1 cellular context compared by ENCODE assay signal in genomic region chr2:110768591-110768990, GRCh38.
A peak's percentile ranks its signal among the peaks of the same experiment; 100 is the strongest.
TF ChIP-seq lines count a peak whose summit lies in the region.

No MANE protein-coding gene starts in this region.

TF ChIP-seq in HepG2, 621 proteins besides CTCF, POLR2A, EP300 and RAD21 (continued from another document and continues in another):
- 0 out of 2 replicates have a peak, but pooled peaks have one; percentile 28 for TF ChIP-seq IKZF5 (CRISPR knock-in tag; IDR thresholded peaks at IDR 0.05)
- TF ChIP-seq ZNF770 (CRISPR knock-in tag; IDR thresholded peaks at IDR 0.05): no peak
- no peak for TF ChIP-seq ZNF260 (CRISPR knock-in tag; IDR thresholded peaks at IDR 0.05; ENCODE audit: borderline replicate concordance, low read depth)
- no peak; the same call in 1 of the 2 replicates for TF ChIP-seq ZNF816 (CRISPR knock-in tag; IDR thresholded peaks at IDR 0.05; ENCODE audit: borderline replicate concordance)
- TF ChIP-seq BATF2 (CRISPR knock-in tag; IDR thresholded peaks at IDR 0.05): no peak
- peak; percentile 52 for TF ChIP-seq ZFP36 (IDR thresholded peaks at IDR 0.05; ENCODE audit: borderline replicate concordance, low read depth, low read length, partially characterized antibody)
- TF ChIP-seq ATF7 (IDR thresholded peaks at IDR 0.05): no peak
- no peak for TF ChIP-seq ATF7 (CRISPR knock-in tag; IDR thresholded peaks at IDR 0.05)
- TF ChIP-seq ZNF570 (CRISPR knock-in tag; IDR thresholded peaks at IDR 0.05; ENCODE audit: borderline replicate concordance): no peak
- no peak for TF ChIP-seq NR1H2 (CRISPR knock-in tag; IDR thresholded peaks at IDR 0.05; ENCODE audit: borderline replicate concordance, low read depth)
- no peak for TF ChIP-seq ZNF326 (CRISPR knock-in tag; IDR thresholded peaks at IDR 0.05; ENCODE audit: borderline replicate concordance)
- TF ChIP-seq HIVEP1 (CRISPR knock-in tag; IDR thresholded peaks at IDR 0.05): no peak
- peak; percentile 57 for TF ChIP-seq TEAD3 (CRISPR knock-in tag; optimal IDR thresholded peaks at IDR 0.05; ENCODE audit: borderline replicate concordance)
- no peak for TF ChIP-seq ZSCAN22 (CRISPR knock-in tag; IDR thresholded peaks at IDR 0.05)
- TF ChIP-seq HNRNPK (IDR thresholded peaks at IDR 0.05; ENCODE audit: low read depth, low read length, poor library complexity, severe bottlenecking): no peak
- TF ChIP-seq ZKSCAN1 (IDR thresholded peaks at IDR 0.05; ENCODE audit: low read length): no peak
- no peak for TF ChIP-seq LBX2 (CRISPR knock-in tag; IDR thresholded peaks at IDR 0.05; ENCODE audit: borderline replicate concordance)
- peak; percentile 40; the same call in 1 of the 2 replicates for TF ChIP-seq ERF (CRISPR knock-in tag; IDR thresholded peaks at IDR 0.05)
- TF ChIP-seq GFI1 (CRISPR knock-in tag; IDR thresholded peaks at IDR 0.05; ENCODE audit: borderline replicate concordance): peak; percentile 73; the same call in 1 of the 2 replicates
- peak; percentile 94 for TF ChIP-seq ONECUT2 (CRISPR knock-in tag; IDR thresholded peaks at IDR 0.05)
- TF ChIP-seq PITX1 (CRISPR knock-in tag; IDR thresholded peaks at IDR 0.05): peak; percentile 100
- no peak for TF ChIP-seq ATF3 (CRISPR knock-in tag; IDR thresholded peaks at IDR 0.05)
- no peak for TF ChIP-seq KIAA2018 (CRISPR knock-in tag; IDR thresholded peaks at IDR 0.05; ENCODE audit: borderline replicate concordance)
- peak; percentile 97 for TF ChIP-seq NR2F2 (IDR thresholded peaks at IDR 0.05; ENCODE audit: borderline replicate concordance, low read depth)
- TF ChIP-seq ZFP41 (CRISPR knock-in tag; IDR thresholded peaks at IDR 0.05; ENCODE audit: borderline replicate concordance): no peak
- TF ChIP-seq FOXP4 (CRISPR knock-in tag; IDR thresholded peaks at IDR 0.05): peak; percentile 73
- TF ChIP-seq E2F5 (CRISPR knock-in tag; conservative IDR thresholded peaks at IDR 0.05): no peak
- TF ChIP-seq SRSF9 (IDR thresholded peaks at IDR 0.05; ENCODE audit: borderline replicate concordance, insufficient read depth, low read depth, low read length, poor library complexity, severe bottlenecking): no peak
- TF ChIP-seq ZNF160 (CRISPR knock-in tag; IDR thresholded peaks at IDR 0.05): no peak
- no peak for TF ChIP-seq ZNF296 (CRISPR knock-in tag; conservative IDR thresholded peaks at IDR 0.05)
- TF ChIP-seq HHEX (CRISPR knock-in tag; IDR thresholded peaks at IDR 0.05): peak; percentile 98
- TF ChIP-seq EZH2 (conservative IDR thresholded peaks at IDR 0.05; ENCODE audit: low read depth, low read length): no peak
- TF ChIP-seq RBM22 (optimal IDR thresholded peaks at IDR 0.05; ENCODE audit: low read length): no peak
- peak; percentile 86 for TF ChIP-seq SOX13 (IDR thresholded peaks at IDR 0.05)
- TF ChIP-seq SOX13 (CRISPR knock-in tag; conservative IDR thresholded peaks at IDR 0.05 in 1 of 2, IDR thresholded peaks at IDR 0.05 in 1 of 2): peak in 1 of 2 experiments; percentile 95; a peak in 2 of 4 replicates
- 0 out of 2 replicates have a peak, but pooled peaks have one; percentile 32 for TF ChIP-seq TFE3 (CRISPR knock-in tag; IDR thresholded peaks at IDR 0.05)
